13 cellular contexts compared by ENCODE assay signal in the genomic region with DNA sequence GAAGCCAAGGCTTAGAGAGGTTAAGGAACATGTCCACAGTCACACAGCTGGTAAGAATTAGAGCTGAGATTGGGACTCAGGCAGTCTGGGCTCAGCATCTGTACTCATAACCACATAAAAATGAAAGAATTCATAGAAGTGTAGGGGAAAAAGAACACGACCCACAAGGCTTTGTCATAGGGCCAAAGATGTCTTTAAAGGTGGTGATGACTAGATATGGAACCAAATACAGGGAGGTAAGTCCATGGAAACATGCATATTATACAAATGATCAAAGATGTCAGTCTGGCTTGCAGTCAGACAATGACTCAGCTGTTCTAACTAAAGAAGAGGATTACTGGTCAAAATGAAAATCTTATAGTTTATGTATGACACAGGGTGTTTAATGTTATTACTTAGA. TPM values are rescaled to one million over a fixed set of nuclear protein-coding genes. Genes with fewer than 3 reads are reported as not detected.
DNase-seq lines count a peak whose midpoint lies in the region; ATAC-seq and TF ChIP-seq lines count a peak whose summit lies in the region.
"Had no signal": no experiment of that assay in that cellular context is flagged by ENCODE, and none has a peak within 500 bp of the region (broad histone marks: within the 10 kb centered on the region; RNA-seq: fewer than 3 reads in every experiment).

No MANE protein-coding gene starts in this region.

- DNase-seq in MCF 10A (ENCODE audit: unreplicated experiment) (peak; percentile 19), breast epithelium (ENCODE audit: low spot score in 2 of 2) (no peak), SK-N-SH (no peak), fibroblast of pulmonary artery (ENCODE audit: low read depth) (peak; percentile 42), DMS 273 treated with DMSO at 0.1 percent for 48 hours (lab: John Stamatoyannopoulos, UW) (no peak), vagina (ENCODE audit: extremely low spot score in 2 of 2) (no peak)
- DNase-seq: activated CD4-positive, alpha-beta T cell treated with anti-CD3 and anti-CD28 coated beads for 48 hours; colonic mucosa; head of caudate nucleus; left lung; natural killer cell had no signal

- H3K9ac ChIP-seq in SK-N-SH = no peak overlapping the region

- no peak overlapping the region for H3K4me3 Mint-ChIP-seq in MCF 10A (ENCODE audit: unreplicated experiment)
- H3K4me3 Mint-ChIP-seq: natural killer cell had no signal

- no peaks in the 10 kb centered on the region for H3K79me2 ChIP-seq in SK-N-SH (ENCODE audit: insufficient read depth)

- no peaks in the 10 kb centered on the region for H3K36me3 ChIP-seq in breast epithelium
- no peaks in the 10 kb centered on the region for H3K36me3 ChIP-seq in SK-N-SH (replicated peaks in 1 of 2; ENCODE audit: control insufficient read depth in 1 of 2, insufficient read depth in 2 of 2, low read length in 1 of 2)
- H3K36me3 ChIP-seq in vagina = no peaks in the 10 kb centered on the region
- H3K36me3 ChIP-seq: colonic mucosa, left lung had no signal

- H3K4me2 ChIP-seq in SK-N-SH = 0 out of 2 replicates have a peak overlapping the region, but pooled peaks have one; percentile 1

- 4% methylated on average over 1 of the region's 1 CpG for WGBS in SK-N-SH (ENCODE audit: low lambda C conversion rate)

- ATAC-seq in GM18909 (IDR thresholded peaks at IDR 0.05; ENCODE audit: poor library complexity, unreplicated experiment) = no peak
- no peak for ATAC-seq in HG03280 (IDR thresholded peaks at IDR 0.05; ENCODE audit: unreplicated experiment)
- ATAC-seq: left lung, natural killer cell had no signal

- H3K9me3 Mint-ChIP-seq in MCF 10A (ENCODE audit: unreplicated experiment) = no peaks in the 10 kb centered on the region
- H3K9me3 Mint-ChIP-seq: natural killer cell had no signal

- no peaks in the 10 kb centered on the region for H3K9me3 ChIP-seq in breast epithelium
- H3K9me3 ChIP-seq in SK-N-SH = no peaks in the 10 kb centered on the region
- no peaks in the 10 kb centered on the region for H3K9me3 ChIP-seq in vagina
- H3K9me3 ChIP-seq: colonic mucosa, left lung had no signal

- intact Hi-C loops in MCF 10A (cut with micrococcal nuclease) (loop anchor here (5.0 kb wide), 1 partner anchor 61 kb away; a partner anchor contains a TSS), breast epithelium (cut with DNase I; ENCODE audit: low total_unique reads) (loop anchor here (5.0 kb wide), 1 partner anchor 234 kb away; no protein-coding TSS in a partner anchor), vagina (cut with DNase I) (no loop called here)

- TF ChIP-seq RAD21 in SK-N-SH (IDR thresholded peaks at IDR 0.05; ENCODE audit: low read length) = no peak

- TF ChIP-seq CTCF in MCF 10A (IDR thresholded peaks at IDR 0.05; ENCODE audit: unreplicated experiment) = no peak
- TF ChIP-seq CTCF in breast epithelium (IDR thresholded peaks at IDR 0.05) = no peak
- no peak for TF ChIP-seq CTCF in SK-N-SH (IDR thresholded peaks at IDR 0.05)
- TF ChIP-seq CTCF in fibroblast of pulmonary artery (IDR thresholded peaks at IDR 0.05; ENCODE audit: low read length, missing control alignments) = no peak
- TF ChIP-seq CTCF in vagina (IDR thresholded peaks at IDR 0.05) = no peak

- H3K27me3 ChIP-seq in breast epithelium (no peaks in the 10 kb centered on the region), SK-N-SH (ENCODE audit: insufficient read depth) (no peaks in the 10 kb centered on the region), vagina (no peaks in the 10 kb centered on the region)
- H3K27me3 ChIP-seq: colonic mucosa had no signal

- H4K20me1 ChIP-seq in SK-N-SH (ENCODE audit: insufficient read depth) = no peaks in the 10 kb centered on the region

- CTCF ChIA-PET in MCF 10A (lab: Yijun Ruan, JAX) = no interaction called here
- CTCF ChIA-PET in SK-N-SH (lab: Yijun Ruan, JAX) = interaction anchor here (1.7 kb wide), 1 partner anchor 65 kb away, joined by 4 read pairs; no protein-coding TSS in a partner anchor

- no TSS peak for BruUV-seq in MCF 10A (replicated peaks; lab: Mats Ljungman, UMichigan)

- no peak overlapping the region for H3K4me3 ChIP-seq in breast epithelium
- no peak overlapping the region for H3K4me3 ChIP-seq in SK-N-SH (ENCODE audit: low read depth in 2 of 2, low read length in 1 of 2)
- no peak overlapping the region for H3K4me3 ChIP-seq in fibroblast of pulmonary artery (replicated peaks; ENCODE audit: low read depth, low read length)
- no peak overlapping the region for H3K4me3 ChIP-seq in vagina
- H3K4me3 ChIP-seq: colonic mucosa, left lung had no signal

- TF ChIP-seq POLR2A in breast epithelium (IDR thresholded peaks at IDR 0.05) (no peak), vagina (IDR thresholded peaks at IDR 0.05) (no peak)

- peak in 1 of 2 experiments; percentile 52; a peak in 1 of 4 replicates for TF ChIP-seq EP300 in SK-N-SH (IDR thresholded peaks at IDR 0.05; ENCODE audit: borderline replicate concordance in 1 of 2, low read depth in 1 of 2, low read length in 1 of 2)

- peaks cover 4% of the 10 kb centered on the region for H3F3A ChIP-seq in SK-N-SH (replicated peaks; ENCODE audit: insufficient read depth)

- H3K27ac ChIP-seq in breast epithelium (no peak overlapping the region), SK-N-SH (ENCODE audit: low read depth in 2 of 2, low read length in 1 of 2) (peak overlapping the region; percentile 39 to 62; a peak in 3 of 4 replicates), vagina (no peak overlapping the region)
- H3K27ac ChIP-seq: colonic mucosa, left lung had no signal

- H3K9me2 ChIP-seq in SK-N-SH = no peaks in the 10 kb centered on the region

- peaks cover 29% of the 10 kb centered on the region for H3K4me1 Mint-ChIP-seq in MCF 10A (ENCODE audit: insufficient read depth, unreplicated experiment)
- H3K4me1 Mint-ChIP-seq: natural killer cell had no signal

- no peaks in the 10 kb centered on the region for H3K36me3 Mint-ChIP-seq in MCF 10A (ENCODE audit: insufficient read depth, unreplicated experiment)
- H3K36me3 Mint-ChIP-seq: natural killer cell had no signal

- H3K4me1 ChIP-seq in breast epithelium (no peaks in the 10 kb centered on the region), SK-N-SH (ENCODE audit: control insufficient read depth in 1 of 2, insufficient read depth in 2 of 2, low read depth in 1 of 2, low read length in 1 of 2) (peaks cover 0 to 5% of the 10 kb centered on the region in 2 experiments; a peak in 2 of 4 replicates), vagina (no peaks in the 10 kb centered on the region)
- H3K4me1 ChIP-seq: colonic mucosa, left lung had no signal

- no peak overlapping the region for H2AFZ ChIP-seq in SK-N-SH (ENCODE audit: low read depth)

- H3K27me3 Mint-ChIP-seq in MCF 10A (ENCODE audit: insufficient read depth, unreplicated experiment) = no peaks in the 10 kb centered on the region

- POLR2A ChIA-PET in MCF 10A (lab: Yijun Ruan, JAX) = interaction anchor here (2.8 kb wide), 1 partner anchor 17 kb away, joined by 7 read pairs; no protein-coding TSS in a partner anchor
- POLR2A ChIA-PET in SK-N-SH (lab: Yijun Ruan, JAX) = no interaction called here

- H3K27ac Mint-ChIP-seq in MCF 10A (ENCODE audit: low read depth, unreplicated experiment) = no peak overlapping the region
- H3K27ac Mint-ChIP-seq: natural killer cell had no signal

TF ChIP-seq in SK-N-SH, 30 proteins besides CTCF, POLR2A, EP300 and RAD21 (continues in another document):
- TF ChIP-seq POLR2AphosphoS5 (IDR thresholded peaks at IDR 0.05; ENCODE audit: low read depth, low read length) = peak; percentile 54; the same call in 1 of the 2 replicates
- TF ChIP-seq ELF1 (IDR thresholded peaks at IDR 0.05) = no peak
- no peak for TF ChIP-seq YY1 (IDR thresholded peaks at IDR 0.05; ENCODE audit: low read depth)
- no peak for TF ChIP-seq SMC3 (IDR thresholded peaks at IDR 0.05; ENCODE audit: low read depth, low read length)
- no peak for TF ChIP-seq TEAD4 (IDR thresholded peaks at IDR 0.05; ENCODE audit: borderline replicate concordance, insufficient read depth)
- TF ChIP-seq CHD2 (IDR thresholded peaks at IDR 0.05; ENCODE audit: low read length, partially characterized antibody) = no peak
- TF ChIP-seq MEF2A (IDR thresholded peaks at IDR 0.05; ENCODE audit: borderline replicate concordance, low read depth) = peak; percentile 58; the same call in 1 of the 2 replicates
- no peak for TF ChIP-seq RXRA (IDR thresholded peaks at IDR 0.05; ENCODE audit: borderline replicate concordance, low read depth)
- TF ChIP-seq, protein P1, sequence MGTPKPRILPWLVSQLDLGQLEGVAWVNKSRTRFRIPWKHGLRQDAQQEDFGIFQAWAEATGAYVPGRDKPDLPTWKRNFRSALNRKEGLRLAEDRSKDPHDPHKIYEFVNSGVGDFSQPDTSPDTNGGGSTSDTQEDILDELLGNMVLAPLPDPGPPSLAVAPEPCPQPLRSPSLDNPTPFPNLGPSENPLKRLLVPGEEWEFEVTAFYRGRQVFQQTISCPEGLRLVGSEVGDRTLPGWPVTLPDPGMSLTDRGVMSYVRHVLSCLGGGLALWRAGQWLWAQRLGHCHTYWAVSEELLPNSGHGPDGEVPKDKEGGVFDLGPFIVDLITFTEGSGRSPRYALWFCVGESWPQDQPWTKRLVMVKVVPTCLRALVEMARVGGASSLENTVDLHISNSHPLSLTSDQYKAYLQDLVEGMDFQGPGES (IDR thresholded peaks at IDR 0.05; ENCODE audit: low read depth, low read length) = no peak
- TF ChIP-seq GABPA (IDR thresholded peaks at IDR 0.05; ENCODE audit: low read depth) = no peak

RNA-seq across cellular contexts. Expression of a gene that starts 7.2 kb away (rescaled TPM):
- total RNA-seq in MCF 10A (2022) (0.17 and 0.21 TPM in 2 replicates), breast epithelium (10 to 100 TPM; 17.7 to 22.1 (median 19.7) TPM), vagina (44.7 TPM)
- 5.9 and 11.7 TPM in 2 replicates for polyA plus RNA-seq in SK-N-SH (2012; rRNA removed)
- 7.9 and 9.7 TPM in 2 replicates for polyA plus RNA-seq in SK-N-SH (2012; cell fraction: cytosol; rRNA removed)
- 5.4 and 7.4 TPM in 2 replicates for polyA plus RNA-seq in SK-N-SH (2012; cell fraction: nucleus; rRNA removed)

Comparison
In these comparisons a context has a peak if more than half of its experiments do, and no peak if none do; other contexts are left out.
1. DNase-seq: peak in MCF 10A (single experiment) and fibroblast of pulmonary artery (single experiment); none in breast epithelium (0 of 2), SK-N-SH (single experiment), DMS 273 treated with DMSO at 0.1 percent for 48 hours (single experiment) and vagina (0 of 2).
2. RNA of a gene that starts 7.2 kb away (total RNA-seq): 44.7 TPM in vagina (single experiment) and 17.7 to 22.1 TPM in breast epithelium; 0.17 to 0.21 TPM in MCF 10A; every median in the first group is over 10 times any median in the second.
3. H3K27ac ChIP-seq: peak in SK-N-SH (2 of 2); none in breast epithelium (0 of 2) and vagina (single experiment).